8 cellular contexts compared by ENCODE assay signal in genomic region chr15:75348034-75348562, GRCh38. TPM values are rescaled to one million over a fixed set of nuclear protein-coding genes. Genes with fewer than 3 reads are reported as not detected.
DNase-seq lines count a peak whose midpoint lies in the region; ATAC-seq and FAIRE-seq lines count a peak whose summit lies in the region.

No MANE protein-coding gene starts in this region.

- H3K9me3 Mint-ChIP-seq in memory B cell = peaks cover 5% of the 10 kb centered on the region

- peaks cover 30% of the 10 kb centered on the region for H3K4me1 Mint-ChIP-seq in memory B cell

- peak overlapping the region; percentile 86 for H3K4me3 ChIP-seq in ACC112 (ENCODE audit: low read depth, low read length)

- no peak for FAIRE-seq in urothelium cell line (lab: Jason Lieb, UNC)

- no peaks in the 10 kb centered on the region for H3K4me1 ChIP-seq in ACC112 (ENCODE audit: control insufficient read depth, insufficient read depth, low read length, unreplicated experiment)

- DNase-seq in cerebellum (ENCODE audit: low spot score) (peak; percentile 28), memory B cell (ENCODE audit: low spot score in 2 of 2) (no peak), urothelium cell line (ENCODE audit: low spot score) (peak; percentile 44), GOT3 (lab: John Stamatoyannopoulos, UW) (no peak)

- H3K36me3 ChIP-seq in ACC112 (ENCODE audit: insufficient read depth, low read length) = no peaks in the 10 kb centered on the region

- H3K4me3 Mint-ChIP-seq in memory B cell = peak overlapping the region; percentile 89

- H3K79me2 ChIP-seq in ACC112 (ENCODE audit: control insufficient read depth, insufficient read depth, low read length, unreplicated experiment) = no peaks in the 10 kb centered on the region

- ATAC-seq in HG02642 (IDR thresholded peaks at IDR 0.05; ENCODE audit: poor library complexity, unreplicated experiment) (peak; percentile 13), memory B cell (ENCODE audit: low read depth) (no peak), GM18520 (IDR thresholded peaks at IDR 0.05; ENCODE audit: unreplicated experiment) (no peak), HG03354 (IDR thresholded peaks at IDR 0.05; ENCODE audit: poor library complexity, severe bottlenecking, unreplicated experiment) (no peak)

- peak overlapping the region; percentile 99 for H3K27ac Mint-ChIP-seq in memory B cell

- H3K27me3 ChIP-seq in ACC112 (ENCODE audit: insufficient read depth, low read length) = no peaks in the 10 kb centered on the region

- no peak overlapping the region for H3K27ac ChIP-seq in ACC112 (ENCODE audit: low read depth, low read length)

- peak overlapping the region; percentile 58 for H2AFZ ChIP-seq in ACC112 (ENCODE audit: low read length, unreplicated experiment)

- H3K27me3 Mint-ChIP-seq in memory B cell = no peaks in the 10 kb centered on the region

- peaks cover 3% of the 10 kb centered on the region for H3K36me3 Mint-ChIP-seq in memory B cell

RNA-seq across cellular contexts. Expression of gene NEIL1, which starts 1.3 kb away (rescaled TPM):
- 14.2 TPM for total RNA-seq in cerebellum

RNA-seq across cellular contexts. Expression of gene COMMD4, which starts 12.2 kb away (rescaled TPM):
- 11.7 TPM for total RNA-seq in cerebellum

RNA-seq across cellular contexts. Expression of gene MAN2C1, which starts 20.3 kb away (rescaled TPM):
- total RNA-seq in cerebellum = 97.6 TPM

Comparison
In these comparisons a context has a peak if more than half of its experiments do, and no peak if none do; other contexts are left out.
1. DNase-seq: peak in cerebellum (single experiment) and urothelium cell line (single experiment); none in memory B cell (0 of 2) and GOT3 (single experiment).